In the genomic region with DNA sequence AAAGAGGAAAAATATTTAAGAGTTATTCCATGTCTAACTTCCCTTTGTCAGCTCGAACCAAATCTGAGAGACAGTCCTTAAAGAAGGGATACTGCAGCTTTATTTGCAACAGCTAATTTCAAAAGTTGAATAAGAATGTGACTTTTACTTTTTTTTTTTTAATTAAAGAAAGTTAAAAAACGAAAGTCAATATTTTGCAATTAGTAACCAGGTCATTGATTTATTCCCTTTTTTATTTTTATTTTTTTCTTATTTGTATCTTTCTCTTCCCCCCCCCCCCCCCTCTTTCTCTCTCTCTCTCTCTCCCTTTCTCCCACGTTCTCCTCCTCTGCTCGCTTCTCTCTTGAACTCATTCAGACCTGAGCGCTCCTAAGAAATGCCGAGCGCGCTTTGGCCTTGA, we compare ENCODE assay signal across 17 cellular contexts.
A peak's percentile ranks its signal among the peaks of the same experiment; 100 is the strongest.
DNase-seq lines count a peak whose midpoint lies in the region; FAIRE-seq and TF ChIP-seq lines count a peak whose summit lies in the region.
"Had no signal": no experiment of that assay in that cellular context is flagged by ENCODE, and none has a peak within 500 bp of the region (broad histone marks: within the 10 kb centered on the region; RNA-seq: fewer than 3 reads in every experiment).

No MANE protein-coding gene starts in this region.

- no peak overlapping the region for H3K18ac ChIP-seq in H9 (ENCODE audit: insufficient read length, low read depth, low read length)

- H4K5ac ChIP-seq in H9 (ENCODE audit: insufficient read length, low read depth, low read length), result no peak overlapping the region

- H4K91ac ChIP-seq in H9 (ENCODE audit: insufficient read length, low read depth, low read length), result no peak overlapping the region

- H3K36me3 ChIP-seq in astrocyte (ENCODE audit: insufficient read depth, low read length), result peaks cover 12% of the 10 kb centered on the region
- H3K36me3 ChIP-seq in neural progenitor cell, result no peaks in the 10 kb centered on the region
- peaks cover 46% of the 10 kb centered on the region for H3K36me3 ChIP-seq in right atrium auricular region

- no peak overlapping the region for H3K56ac ChIP-seq in H9 (ENCODE audit: insufficient read length, low read depth, low read length)

- peak overlapping the region in 2 of 3 experiments; percentile 48 to 72; a peak in 3 of 7 replicates for H3K27ac Mint-ChIP-seq in H9
- H3K27ac Mint-ChIP-seq in astrocyte (ENCODE audit: unreplicated experiment), result peak overlapping the region; percentile 69
- H3K27ac Mint-ChIP-seq in neural progenitor cell, result no peak overlapping the region
- peak overlapping the region; percentile 29 for H3K27ac Mint-ChIP-seq in progenitor cell of endocrine pancreas
- H3K27ac Mint-ChIP-seq: B cell; CD8-positive, alpha-beta T cell had no signal

- no peak overlapping the region for H2BK15ac ChIP-seq in H9 (ENCODE audit: low read depth, low read length)

- no CpG with 5 or more reads among the region's 8 CpGs for WGBS in H9 (ENCODE audit: extremely low coverage, insufficient read length, low lambda C conversion rate)

- no peak overlapping the region for H3K4me3 ChIP-seq in astrocyte (ENCODE audit: insufficient read depth, low read depth, low read length)
- no peak overlapping the region for H3K4me3 ChIP-seq in neural progenitor cell
- no peak overlapping the region for H3K4me3 ChIP-seq in right atrium auricular region
- H3K4me3 ChIP-seq: BLaER1 treated with 17β-estradiol and CSF1 and Interleukin-3, amounts not matched to agents 10 nM and 100 nM had no signal

- H3K36me3 Mint-ChIP-seq in H9 (ENCODE audit: insufficient read depth in 1 of 3, low read depth in 3 of 3), result peaks cover 50 to 91% (median 86%) of the 10 kb centered on the region in 3 experiments; a peak in 6 of 7 replicates
- peaks cover 24% of the 10 kb centered on the region for H3K36me3 Mint-ChIP-seq in astrocyte (ENCODE audit: low read depth, unreplicated experiment)
- H3K36me3 Mint-ChIP-seq in neural progenitor cell, result peaks cover 36% of the 10 kb centered on the region
- H3K36me3 Mint-ChIP-seq in progenitor cell of endocrine pancreas (ENCODE audit: insufficient read depth), result peaks cover 40% of the 10 kb centered on the region

- H2BK12ac ChIP-seq in H9 (ENCODE audit: insufficient read length, low read depth, low read length), result no peak overlapping the region

- H2BK20ac ChIP-seq in H9 (ENCODE audit: low read depth, low read length, poor library complexity, severe bottlenecking), result no peak overlapping the region

- H3T11ph ChIP-seq in H9 (ENCODE audit: low read length), result no peak overlapping the region

- no peaks in the 10 kb centered on the region for H3K79me1 ChIP-seq in H9 (ENCODE audit: insufficient read depth, low read depth, low read length, poor library complexity, severe bottlenecking)

- H3K9ac ChIP-seq in H9 (ENCODE audit: extremely low read depth, insufficient read length, low read length), result no peak overlapping the region
- no peak overlapping the region for H3K9ac ChIP-seq in astrocyte (ENCODE audit: low read length)
- H3K9ac ChIP-seq in neural progenitor cell, result no peak overlapping the region
- H3K9ac ChIP-seq: BLaER1 treated with 17β-estradiol and CSF1 and Interleukin-3, amounts not matched to agents 10 nM and 100 nM had no signal

- H3K23me2 ChIP-seq in H9 (ENCODE audit: insufficient read length, low read depth, low read length, poor library complexity, severe bottlenecking), result no peaks in the 10 kb centered on the region

- DNase-seq in H9 (no peak), astrocyte (ENCODE audit: low read depth) (no peak), neural progenitor cell (ENCODE audit: low spot score) (no peak), progenitor cell of endocrine pancreas (ENCODE audit: low spot score, unreplicated experiment) (no peak), activated T-cell treated with anti-CD3 and anti-CD28 coated beads for 4 hours (no peak), right atrium auricular region (ENCODE audit: low spot score) (no peak)
- DNase-seq in effector CD4-positive, alpha-beta T cell, result no peak
- DNase-seq: Calu3; CD8-positive, alpha-beta T cell; DMS79 treated with DMSO at 0.1 percent for 48 hours; GF-D8; GOT3; H7; IMR-90 had no signal

- no peak overlapping the region for H3K27ac ChIP-seq in H9 (ENCODE audit: insufficient read length, low read depth, low read length)
- H3K27ac ChIP-seq in astrocyte (ENCODE audit: low read depth, low read length), result no peak overlapping the region
- H3K27ac ChIP-seq in neural progenitor cell, result peak overlapping the region; percentile 13
- no peak overlapping the region for H3K27ac ChIP-seq in right atrium auricular region
- H3K27ac ChIP-seq: BLaER1 treated with 17β-estradiol and CSF1 and Interleukin-3, amounts not matched to agents 10 nM and 100 nM; HL-60 had no signal

- H3K14ac ChIP-seq in H9 (ENCODE audit: insufficient read depth, low read length), result no peak overlapping the region

- H2AK5ac ChIP-seq in H9 (ENCODE audit: insufficient read length, low read length), result no peak overlapping the region

- H3K4me1 ChIP-seq in H9 (ENCODE audit: insufficient read depth, low read length), result peaks cover 9% of the 10 kb centered on the region; the same call in 1 of the 2 replicates
- peaks cover 10% of the 10 kb centered on the region for H3K4me1 ChIP-seq in astrocyte (ENCODE audit: insufficient read depth, low read length)
- peaks cover 5% of the 10 kb centered on the region for H3K4me1 ChIP-seq in neural progenitor cell
- no peaks in the 10 kb centered on the region for H3K4me1 ChIP-seq in right atrium auricular region

- H3K9me3 Mint-ChIP-seq in H9 (no peaks in the 10 kb centered on the region), astrocyte (ENCODE audit: unreplicated experiment) (no peaks in the 10 kb centered on the region), neural progenitor cell (no peaks in the 10 kb centered on the region), progenitor cell of endocrine pancreas (ENCODE audit: low read depth) (no peaks in the 10 kb centered on the region)
- H3K9me3 Mint-ChIP-seq: CD8-positive, alpha-beta T cell had no signal

- H3K23ac ChIP-seq in H9 (ENCODE audit: insufficient read length, low read depth, low read length), result no peak overlapping the region

- H3K4me1 Mint-ChIP-seq in H9, result peaks cover 24 to 54% of the 10 kb centered on the region in 2 experiments
- peaks cover 21% of the 10 kb centered on the region for H3K4me1 Mint-ChIP-seq in astrocyte (ENCODE audit: low read depth, unreplicated experiment)
- H3K4me1 Mint-ChIP-seq in neural progenitor cell, result peaks cover 7% of the 10 kb centered on the region
- H3K4me1 Mint-ChIP-seq in progenitor cell of endocrine pancreas (ENCODE audit: low read depth), result peaks cover 23% of the 10 kb centered on the region
- H3K4me1 Mint-ChIP-seq: B cell had no signal

- no peak overlapping the region for H2BK120ac ChIP-seq in H9 (ENCODE audit: low read depth, low read length, poor library complexity, severe bottlenecking)

- no peaks in the 10 kb centered on the region for H3K27me3 Mint-ChIP-seq in H9 (ENCODE audit: low read depth)
- no peaks in the 10 kb centered on the region for H3K27me3 Mint-ChIP-seq in astrocyte (ENCODE audit: low read depth, unreplicated experiment)
- H3K27me3 Mint-ChIP-seq in neural progenitor cell (ENCODE audit: insufficient read depth, low read depth), result no peaks in the 10 kb centered on the region
- no peaks in the 10 kb centered on the region for H3K27me3 Mint-ChIP-seq in progenitor cell of endocrine pancreas

- no peak overlapping the region for H2BK5ac ChIP-seq in H9 (ENCODE audit: insufficient read length, low read length)

- H3K27me3 ChIP-seq in H9 (ENCODE audit: insufficient read depth, low read length) (no peaks in the 10 kb centered on the region), astrocyte (ENCODE audit: insufficient read depth, low read length) (no peaks in the 10 kb centered on the region), neural progenitor cell (no peaks in the 10 kb centered on the region), right atrium auricular region (no peaks in the 10 kb centered on the region)
- H3K27me3 ChIP-seq: BLaER1 treated with 17β-estradiol and CSF1 and Interleukin-3, amounts not matched to agents 10 nM and 100 nM had no signal

- no peak overlapping the region for H4K8ac ChIP-seq in H9 (replicated peaks; ENCODE audit: insufficient read length, low read depth, low read length)

- no peak overlapping the region for H3K4me3 Mint-ChIP-seq in H9
- H3K4me3 Mint-ChIP-seq in astrocyte (ENCODE audit: unreplicated experiment), result no peak overlapping the region
- no peak overlapping the region for H3K4me3 Mint-ChIP-seq in neural progenitor cell
- H3K4me3 Mint-ChIP-seq in progenitor cell of endocrine pancreas (ENCODE audit: low read depth), result no peak overlapping the region
- H3K4me3 Mint-ChIP-seq: B cell; CD8-positive, alpha-beta T cell had no signal

- H3K79me2 ChIP-seq in H9 (ENCODE audit: insufficient read depth, low read length) (no peaks in the 10 kb centered on the region), astrocyte (ENCODE audit: insufficient read depth, low read length) (no peaks in the 10 kb centered on the region), neural progenitor cell (ENCODE audit: low read depth) (no peaks in the 10 kb centered on the region)

- TF ChIP-seq CTCF in H9 (conservative IDR thresholded peaks at IDR 0.05) (no peak), astrocyte (IDR thresholded peaks at IDR 0.05; ENCODE audit: insufficient read depth, low read depth, low read length) (no peak), neural progenitor cell (IDR thresholded peaks at IDR 0.05) (no peak), progenitor cell of endocrine pancreas (IDR thresholded peaks at IDR 0.05; ENCODE audit: unreplicated experiment) (no peak), right atrium auricular region (IDR thresholded peaks at IDR 0.05) (no peak)

- H3K4me2 ChIP-seq in H9 (ENCODE audit: insufficient read depth, insufficient read length, low read length), result no peak overlapping the region
- no peak overlapping the region for H3K4me2 ChIP-seq in astrocyte (ENCODE audit: low read length)
- no peak overlapping the region for H3K4me2 ChIP-seq in neural progenitor cell

- H2AFZ ChIP-seq in H9 (ENCODE audit: low read length) (no peak overlapping the region), astrocyte (ENCODE audit: low read depth, low read length) (no peak overlapping the region), neural progenitor cell (replicated peaks) (no peak overlapping the region)

- H3K4ac ChIP-seq in H9 (ENCODE audit: low read depth, low read length), result no peak overlapping the region

- H3F3A ChIP-seq in neural progenitor cell (ENCODE audit: low read depth), result no peaks in the 10 kb centered on the region

- H4K20me1 ChIP-seq in H9 (ENCODE audit: control insufficient read depth, insufficient read depth, insufficient read length), result no peaks in the 10 kb centered on the region
- peaks cover 4% of the 10 kb centered on the region for H4K20me1 ChIP-seq in astrocyte (ENCODE audit: insufficient read depth, low read length)
- H4K20me1 ChIP-seq in neural progenitor cell (ENCODE audit: low read depth), result no peaks in the 10 kb centered on the region

- H3K9me3 ChIP-seq in H9 (ENCODE audit: control insufficient read depth, low read depth, low read length), result no peaks in the 10 kb centered on the region
- H3K9me3 ChIP-seq in astrocyte (ENCODE audit: insufficient read depth, low read depth, low read length), result no peaks in the 10 kb centered on the region
- no peaks in the 10 kb centered on the region for H3K9me3 ChIP-seq in neural progenitor cell (ENCODE audit: low read depth)
- no peaks in the 10 kb centered on the region for H3K9me3 ChIP-seq in right atrium auricular region
- H3K9me3 ChIP-seq: BLaER1 treated with 17β-estradiol and CSF1 and Interleukin-3, amounts not matched to agents 10 nM and 100 nM had no signal

- no peak for FAIRE-seq in astrocyte (lab: Jason Lieb, UNC)
